10 cellular contexts compared by ENCODE assay signal in genomic region chr12:50056629-50056976, GRCh38. TPM values are rescaled to one million over a fixed set of nuclear protein-coding genes. Genes with fewer than 3 reads are reported as not detected.
DNase-seq lines count a peak whose midpoint lies in the region; ATAC-seq and TF ChIP-seq lines count a peak whose summit lies in the region.
"Had no signal": no experiment of that assay in that cellular context is flagged by ENCODE, and none has a peak within 500 bp of the region (broad histone marks: within the 10 kb centered on the region; RNA-seq: fewer than 3 reads in every experiment).

No MANE protein-coding gene starts in this region.

- peaks cover 0 to 27% (median 25%) of the 10 kb centered on the region in 4 donors for H3K4me1 ChIP-seq in tibial artery

- peaks cover 41% of the 10 kb centered on the region for H3K4me1 Mint-ChIP-seq in activated naive CD4-positive, alpha-beta T cell treated with anti-CD3 and anti-CD28 coated beads, Interleukin-2, amount 10 ng/mL, durations not matched to agents 7 days and 5 days
- peaks cover 41% of the 10 kb centered on the region for H3K4me1 Mint-ChIP-seq in activated T-helper 1 cell treated with anti-CD3 and anti-CD28 coated beads, Interleukin-12 subunit alpha, Interleukin-12 subunit beta, Interleukin-2, Interleukin-4 antibody, amounts not matched to agents 30 ng/mL and 10 ng/mL and 1 ng/mL, durations not matched to agents 14 hours and 24 hours and 36 hours (ENCODE audit: low read depth)
- H3K4me1 Mint-ChIP-seq in immature natural killer cell: peaks cover 17 to 19% of the 10 kb centered on the region in 2 donors

- no peaks in the 10 kb centered on the region for H3K9me3 ChIP-seq in tibial artery

- H3K9me3 Mint-ChIP-seq in activated naive CD4-positive, alpha-beta T cell treated with anti-CD3 and anti-CD28 coated beads, Interleukin-2, amount 10 ng/mL, durations not matched to agents 7 days and 5 days: no peaks in the 10 kb centered on the region
- no peaks in the 10 kb centered on the region for H3K9me3 Mint-ChIP-seq in activated naive CD4-positive, alpha-beta T cell treated with anti-CD3 and anti-CD28 coated beads, Interleukin-2, amount 50 U/mL, for 72 hours
- no peaks in the 10 kb centered on the region for H3K9me3 Mint-ChIP-seq in activated T-helper 1 cell treated with anti-CD3 and anti-CD28 coated beads, Interleukin-12 subunit alpha, Interleukin-12 subunit beta, Interleukin-2, Interleukin-4 antibody, amounts not matched to agents 30 ng/mL and 10 ng/mL and 1 ng/mL, durations not matched to agents 14 hours and 24 hours and 36 hours
- no peaks in the 10 kb centered on the region for H3K9me3 Mint-ChIP-seq in immature natural killer cell

- H3K4me3 Mint-ChIP-seq in activated naive CD4-positive, alpha-beta T cell treated with anti-CD3 and anti-CD28 coated beads, Interleukin-2, amount 10 ng/mL, durations not matched to agents 7 days and 5 days: peak overlapping the region; percentile 78
- H3K4me3 Mint-ChIP-seq in activated T-helper 1 cell treated with anti-CD3 and anti-CD28 coated beads, Interleukin-12 subunit alpha, Interleukin-12 subunit beta, Interleukin-2, Interleukin-4 antibody, amounts not matched to agents 30 ng/mL and 10 ng/mL and 1 ng/mL, durations not matched to agents 14 hours and 24 hours and 36 hours: peak overlapping the region; percentile 93
- H3K4me3 Mint-ChIP-seq in immature natural killer cell: peak overlapping the region; percentile 66 to 89 (median 79)

- H3K27ac ChIP-seq in tibial artery: no peak overlapping the region

- H3K27me3 Mint-ChIP-seq in activated naive CD4-positive, alpha-beta T cell treated with anti-CD3 and anti-CD28 coated beads, Interleukin-2, amount 10 ng/mL, durations not matched to agents 7 days and 5 days: peaks cover 72% of the 10 kb centered on the region
- peaks cover 53% of the 10 kb centered on the region for H3K27me3 Mint-ChIP-seq in activated T-helper 1 cell treated with anti-CD3 and anti-CD28 coated beads, Interleukin-12 subunit alpha, Interleukin-12 subunit beta, Interleukin-2, Interleukin-4 antibody, amounts not matched to agents 30 ng/mL and 10 ng/mL and 1 ng/mL, durations not matched to agents 14 hours and 24 hours and 36 hours (ENCODE audit: insufficient read depth)
- peaks cover 6 to 27% (median 16%) of the 10 kb centered on the region in 3 donors for H3K27me3 Mint-ChIP-seq in immature natural killer cell (ENCODE audit: low read depth in 3 of 3)

- no peaks in the 10 kb centered on the region for H3K36me3 Mint-ChIP-seq in activated naive CD4-positive, alpha-beta T cell treated with anti-CD3 and anti-CD28 coated beads, Interleukin-2, amount 10 ng/mL, durations not matched to agents 7 days and 5 days
- no peaks in the 10 kb centered on the region for H3K36me3 Mint-ChIP-seq in activated naive CD4-positive, alpha-beta T cell treated with anti-CD3 and anti-CD28 coated beads, Interleukin-2, amount 50 U/mL, for 72 hours
- H3K36me3 Mint-ChIP-seq in activated T-helper 1 cell treated with anti-CD3 and anti-CD28 coated beads, Interleukin-12 subunit alpha, Interleukin-12 subunit beta, Interleukin-2, Interleukin-4 antibody, amounts not matched to agents 30 ng/mL and 10 ng/mL and 1 ng/mL, durations not matched to agents 14 hours and 24 hours and 36 hours (ENCODE audit: low read depth): no peaks in the 10 kb centered on the region
- H3K36me3 Mint-ChIP-seq in immature natural killer cell: peaks cover 0 to 2% (median 0%) of the 10 kb centered on the region in 3 donors

- H3K27ac Mint-ChIP-seq in activated naive CD4-positive, alpha-beta T cell treated with anti-CD3 and anti-CD28 coated beads, Interleukin-2, amount 10 ng/mL, durations not matched to agents 7 days and 5 days: no peak overlapping the region
- peak overlapping the region in 1 of 2 donors; percentile 61 for H3K27ac Mint-ChIP-seq in activated naive CD4-positive, alpha-beta T cell treated with anti-CD3 and anti-CD28 coated beads, Interleukin-2, amount 50 U/mL, for 72 hours
- H3K27ac Mint-ChIP-seq in activated T-helper 1 cell treated with anti-CD3 and anti-CD28 coated beads, Interleukin-12 subunit alpha, Interleukin-12 subunit beta, Interleukin-2, Interleukin-4 antibody, amounts not matched to agents 30 ng/mL and 10 ng/mL and 1 ng/mL, durations not matched to agents 14 hours and 24 hours and 36 hours: peak overlapping the region; percentile 15
- H3K27ac Mint-ChIP-seq in immature natural killer cell: no peak overlapping the region

- no peak for ATAC-seq in activated naive CD4-positive, alpha-beta T cell treated with anti-CD3 and anti-CD28 coated beads, Interleukin-2, amount 50 U/mL, for 72 hours
- ATAC-seq in GM18909 (IDR thresholded peaks at IDR 0.05; ENCODE audit: poor library complexity, unreplicated experiment): no peak
- ATAC-seq in GM21619 (IDR thresholded peaks at IDR 0.05; ENCODE audit: unreplicated experiment): no peak

- H3K36me3 ChIP-seq in tibial artery: no peaks in the 10 kb centered on the region

- DNase-seq in activated naive CD4-positive, alpha-beta T cell treated with anti-CD3 and anti-CD28 coated beads, Interleukin-2, amount 10 ng/mL, durations not matched to agents 7 days and 5 days: no peak
- no peak for DNase-seq in activated naive CD4-positive, alpha-beta T cell treated with anti-CD3 and anti-CD28 coated beads, Interleukin-2, amount 50 U/mL, for 72 hours (ENCODE audit: low spot score in 2 of 2)
- no peak for DNase-seq in activated T-helper 1 cell treated with anti-CD3 and anti-CD28 coated beads, Interleukin-12 subunit alpha, Interleukin-12 subunit beta, Interleukin-2, Interleukin-4 antibody, amounts not matched to agents 30 ng/mL and 10 ng/mL and 1 ng/mL, durations not matched to agents 14 hours and 24 hours and 36 hours (ENCODE audit: low spot score)
- no peak for DNase-seq in immature natural killer cell
- no peak for DNase-seq in tibial artery
- no peak for DNase-seq in COR-L47 (lab: John Stamatoyannopoulos, UW)

- CTCF ChIA-PET in activated naive CD4-positive, alpha-beta T cell treated with anti-CD3 and anti-CD28 coated beads, Interleukin-2, amount 10 ng/mL, durations not matched to agents 7 days and 5 days (lab: Charles Lee): interaction anchor here (0.7 to 5.1 kb wide), 19 partner anchors 9 to 279 kb away, joined by 3 to 94 read pairs (median 6); partner anchors contain the start of genes RACGAP1 and SMARCD1

- peak overlapping the region; percentile 57 to 78 for H3K4me3 ChIP-seq in tibial artery

- intact Hi-C loops in activated T-helper 1 cell treated with anti-CD3 and anti-CD28 coated beads, Interleukin-12 subunit alpha, Interleukin-12 subunit beta, Interleukin-2, Interleukin-4 antibody, amounts not matched to agents 30 ng/mL and 10 ng/mL and 1 ng/mL, durations not matched to agents 14 hours and 24 hours and 36 hours (cut with micrococcal nuclease): loop anchor here (1.0 kb wide), 3 partner anchors 17 to 189 kb away; no protein-coding TSS in a partner anchor
- intact Hi-C loops in tibial artery (cut with DNase I; ENCODE audit: low total_unique reads): loop anchor here (5.0 kb wide), 1 partner anchor 89 kb away; no protein-coding TSS in a partner anchor

- peaks cover 0 to 37% of the 10 kb centered on the region in 2 donors for H3K27me3 ChIP-seq in tibial artery

- TF ChIP-seq CTCF in tibial artery (IDR thresholded peaks at IDR 0.05): no peak

RNA-seq across cellular contexts. Expression of gene ASIC1, which starts 0.8 kb away (rescaled TPM):
- 10 to 100 TPM in 1 of 2 donors, 1 to 10 TPM in 1; 2.8 to 11.7 TPM for total RNA-seq in activated naive CD4-positive, alpha-beta T cell treated with anti-CD3 and anti-CD28 coated beads, Interleukin-2, amount 50 U/mL, for 72 hours
- total RNA-seq in activated T-helper 1 cell treated with anti-CD3 and anti-CD28 coated beads, Interleukin-12 subunit alpha, Interleukin-12 subunit beta, Interleukin-2, Interleukin-4 antibody, amounts not matched to agents 30 ng/mL and 10 ng/mL and 1 ng/mL, durations not matched to agents 14 hours and 24 hours and 36 hours: 10.2 and 11.2 TPM in 2 replicates
- polyA plus RNA-seq in immature natural killer cell: not detected
- total RNA-seq: Daoy had no signal

RNA-seq across cellular contexts. Expression of gene SMARCD1, which starts 28.5 kb away (rescaled TPM):
- total RNA-seq in activated naive CD4-positive, alpha-beta T cell treated with anti-CD3 and anti-CD28 coated beads, Interleukin-2, amount 50 U/mL, for 72 hours: 10 to 100 TPM; 33.8 to 51.2 TPM
- 74.6 and 75.3 TPM in 2 replicates for total RNA-seq in activated T-helper 1 cell treated with anti-CD3 and anti-CD28 coated beads, Interleukin-12 subunit alpha, Interleukin-12 subunit beta, Interleukin-2, Interleukin-4 antibody, amounts not matched to agents 30 ng/mL and 10 ng/mL and 1 ng/mL, durations not matched to agents 14 hours and 24 hours and 36 hours
- 10 to 100 TPM; 14.2 to 22.4 (median 15.5) TPM for polyA plus RNA-seq in immature natural killer cell

RNA-seq across cellular contexts. Expression of gene RACGAP1, which starts 31.3 kb away (rescaled TPM):
- total RNA-seq in activated naive CD4-positive, alpha-beta T cell treated with anti-CD3 and anti-CD28 coated beads, Interleukin-2, amount 50 U/mL, for 72 hours: 100 to 1,000 TPM; 109 to 195 TPM
- 68.1 and 71.2 TPM in 2 replicates for total RNA-seq in activated T-helper 1 cell treated with anti-CD3 and anti-CD28 coated beads, Interleukin-12 subunit alpha, Interleukin-12 subunit beta, Interleukin-2, Interleukin-4 antibody, amounts not matched to agents 30 ng/mL and 10 ng/mL and 1 ng/mL, durations not matched to agents 14 hours and 24 hours and 36 hours
- 10 to 100 TPM; 11.6 to 20.9 (median 12.4) TPM for polyA plus RNA-seq in immature natural killer cell

RNA-seq across cellular contexts. Expression of gene GPD1, which starts 47.2 kb away (rescaled TPM):
- under 1 TPM; 0.35 to 0.46 TPM for total RNA-seq in activated naive CD4-positive, alpha-beta T cell treated with anti-CD3 and anti-CD28 coated beads, Interleukin-2, amount 50 U/mL, for 72 hours
- total RNA-seq in activated T-helper 1 cell treated with anti-CD3 and anti-CD28 coated beads, Interleukin-12 subunit alpha, Interleukin-12 subunit beta, Interleukin-2, Interleukin-4 antibody, amounts not matched to agents 30 ng/mL and 10 ng/mL and 1 ng/mL, durations not matched to agents 14 hours and 24 hours and 36 hours: 0.29 and 0.88 TPM in 2 replicates
- under 1 TPM in 1 of 3 donors, not detected in 2; 0.07 TPM for polyA plus RNA-seq in immature natural killer cell
- total RNA-seq: pulmonary artery endothelial cell had no signal

RNA-seq across cellular contexts. Expression of gene COX14, which starts 55.4 kb away (rescaled TPM):
- 10 to 100 TPM; 46.0 to 48.5 TPM for total RNA-seq in activated naive CD4-positive, alpha-beta T cell treated with anti-CD3 and anti-CD28 coated beads, Interleukin-2, amount 50 U/mL, for 72 hours
- total RNA-seq in activated T-helper 1 cell treated with anti-CD3 and anti-CD28 coated beads, Interleukin-12 subunit alpha, Interleukin-12 subunit beta, Interleukin-2, Interleukin-4 antibody, amounts not matched to agents 30 ng/mL and 10 ng/mL and 1 ng/mL, durations not matched to agents 14 hours and 24 hours and 36 hours: 44.3 and 45.6 TPM in 2 replicates
- polyA plus RNA-seq in immature natural killer cell: 100 to 1,000 TPM; 191 to 270 (median 256) TPM
